9 cellular contexts compared by ENCODE assay signal in the genomic region with DNA sequence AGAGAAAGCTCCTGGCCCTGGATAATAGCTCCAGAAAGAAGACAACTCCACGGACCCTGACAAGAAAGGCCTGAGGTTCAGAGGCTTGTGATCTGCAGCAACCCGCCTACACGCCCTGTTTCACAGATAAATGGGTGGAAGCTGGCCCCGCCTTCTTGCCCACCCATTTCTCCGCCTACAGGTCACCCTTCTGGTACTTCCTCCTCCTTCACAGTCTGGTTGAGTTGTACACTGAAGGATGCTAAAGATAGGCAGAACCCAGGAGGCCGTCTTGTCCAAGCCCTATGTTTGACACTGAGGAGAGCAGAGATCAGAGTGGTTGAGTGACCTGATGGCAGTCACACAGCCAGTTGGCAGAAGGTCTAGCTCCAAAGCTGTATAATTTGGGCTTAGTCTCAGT. TPM values are rescaled to one million over a fixed set of nuclear protein-coding genes. Genes with fewer than 3 reads are reported as not detected.
A peak's percentile ranks its signal among the peaks of the same experiment; 100 is the strongest.
DNase-seq lines count a peak whose midpoint lies in the region; ATAC-seq and TF ChIP-seq lines count a peak whose summit lies in the region.
"Had no signal": no experiment of that assay in that cellular context is flagged by ENCODE, and none has a peak within 500 bp of the region (broad histone marks: within the 10 kb centered on the region; RNA-seq: fewer than 3 reads in every experiment).

No MANE protein-coding gene starts in this region.

- no peaks in the 10 kb centered on the region for H3K9me3 Mint-ChIP-seq in activated CD8-positive, alpha-beta T cell treated with anti-CD3 and anti-CD28 coated beads, Interleukin-2, amount 10 ng/mL, durations not matched to agents 7 days and 5 days (ENCODE audit: insufficient read depth)
- H3K9me3 Mint-ChIP-seq: stimulated activated naive CD8-positive, alpha-beta T cell treated with anti-CD3 and anti-CD28 coated beads, Interleukin-15, Interleukin-2, amounts not matched to agents 100 ng/mL and 50 ng/mL, for 24 hours had no signal

- H3K9me2 ChIP-seq in MM.1S (replicated peaks; ENCODE audit: insufficient read depth, low read length), result no peaks in the 10 kb centered on the region

- H3K27me3 ChIP-seq in MM.1S (replicated peaks; ENCODE audit: insufficient read depth, low read length), result no peaks in the 10 kb centered on the region

- H3K9ac ChIP-seq in MM.1S (ENCODE audit: low read length), result no peak overlapping the region

- no peaks in the 10 kb centered on the region for H4K20me1 ChIP-seq in MM.1S (ENCODE audit: insufficient read depth, low read length)

- no peaks in the 10 kb centered on the region for H3K36me3 Mint-ChIP-seq in activated CD8-positive, alpha-beta T cell treated with anti-CD3 and anti-CD28 coated beads, Interleukin-2, amount 10 ng/mL, durations not matched to agents 7 days and 5 days (ENCODE audit: low read depth)

- no peak overlapping the region for H3K4me3 Mint-ChIP-seq in activated CD8-positive, alpha-beta T cell treated with anti-CD3 and anti-CD28 coated beads, Interleukin-2, amount 10 ng/mL, durations not matched to agents 7 days and 5 days
- H3K4me3 Mint-ChIP-seq: stimulated activated naive CD8-positive, alpha-beta T cell treated with anti-CD3 and anti-CD28 coated beads, Interleukin-15, Interleukin-2, amounts not matched to agents 100 ng/mL and 50 ng/mL, for 24 hours had no signal

- peaks cover 3% of the 10 kb centered on the region for H3K27me3 Mint-ChIP-seq in activated CD8-positive, alpha-beta T cell treated with anti-CD3 and anti-CD28 coated beads, Interleukin-2, amount 10 ng/mL, durations not matched to agents 7 days and 5 days (ENCODE audit: low read depth)
- H3K27me3 Mint-ChIP-seq: stimulated activated naive CD8-positive, alpha-beta T cell treated with anti-CD3 and anti-CD28 coated beads, Interleukin-15, Interleukin-2, amounts not matched to agents 100 ng/mL and 50 ng/mL, for 24 hours had no signal

- TF ChIP-seq CTCF in foreskin fibroblast (IDR thresholded peaks at IDR 0.05; ENCODE audit: low read depth, low read length) (no peak), MM.1S (IDR thresholded peaks at IDR 0.05; ENCODE audit: low read length) (no peak)

- POLR2A ChIA-PET in activated CD8-positive, alpha-beta T cell treated with anti-CD3 and anti-CD28 coated beads, Interleukin-2, amount 10 ng/mL, durations not matched to agents 7 days and 5 days (lab: Charles Lee), result no interaction called here

- no peaks in the 10 kb centered on the region for H3K79me2 ChIP-seq in MM.1S (ENCODE audit: low read length)

- no peaks in the 10 kb centered on the region for H3F3A ChIP-seq in MM.1S (ENCODE audit: insufficient read depth, low read length)

- peak; percentile 64 for DNase-seq in GM19238 (ENCODE audit: insufficient read length, low spot score)
- DNase-seq in activated CD8-positive, alpha-beta T cell treated with anti-CD3 and anti-CD28 coated beads, Interleukin-2, amount 10 ng/mL, durations not matched to agents 7 days and 5 days, result peak; percentile 66
- DNase-seq in stimulated activated CD4-positive, alpha-beta T cell treated with anti-CD3 and anti-CD28 coated beads, Interleukin-15, amount 100 ng/mL, for 1 hour (ENCODE audit: low read depth in 1 of 2, low spot score in 1 of 2), result peak; percentile 4 to 37
- no peak for DNase-seq in foreskin fibroblast
- DNase-seq in ecto neural progenitor cell (ENCODE audit: low spot score), result no peak
- no peak for DNase-seq in DMS153 (lab: John Stamatoyannopoulos, UW)
- no peak for DNase-seq in MM.1S

- no peaks in the 10 kb centered on the region for H3K4me1 ChIP-seq in MM.1S (ENCODE audit: low read length)

- no peak overlapping the region for H3K4me2 ChIP-seq in MM.1S (ENCODE audit: low read depth, low read length)

- peak; percentile 54 for ATAC-seq in HG03521 (IDR thresholded peaks at IDR 0.05; ENCODE audit: unreplicated experiment)
- peak; percentile 79 for ATAC-seq in activated CD8-positive, alpha-beta T cell treated with anti-CD3 and anti-CD28 coated beads, Interleukin-2, amount 10 ng/mL, durations not matched to agents 7 days and 5 days

- no peaks in the 10 kb centered on the region for H3K36me3 ChIP-seq in MM.1S (replicated peaks; ENCODE audit: insufficient read depth, low read length)

- H2AFZ ChIP-seq in MM.1S (ENCODE audit: low read length), result no peak overlapping the region

- H3K4me1 Mint-ChIP-seq in activated CD8-positive, alpha-beta T cell treated with anti-CD3 and anti-CD28 coated beads, Interleukin-2, amount 10 ng/mL, durations not matched to agents 7 days and 5 days (ENCODE audit: low read depth), result peaks cover 2% of the 10 kb centered on the region

- no peak overlapping the region for H3K27ac ChIP-seq in MM.1S (ENCODE audit: low read length)

- no peak overlapping the region for H3K27ac Mint-ChIP-seq in activated CD8-positive, alpha-beta T cell treated with anti-CD3 and anti-CD28 coated beads, Interleukin-2, amount 10 ng/mL, durations not matched to agents 7 days and 5 days
- H3K27ac Mint-ChIP-seq: stimulated activated naive CD8-positive, alpha-beta T cell treated with anti-CD3 and anti-CD28 coated beads, Interleukin-15, Interleukin-2, amounts not matched to agents 100 ng/mL and 50 ng/mL, for 24 hours had no signal

- H3K9me3 ChIP-seq in MM.1S (replicated peaks; ENCODE audit: insufficient read depth, low read length), result no peaks in the 10 kb centered on the region

- H3K4me3 ChIP-seq in foreskin fibroblast (ENCODE audit: low read depth in 1 of 2, low read length in 2 of 2) (no peak overlapping the region), MM.1S (ENCODE audit: low read length) (no peak overlapping the region)

- CTCF ChIA-PET in activated CD8-positive, alpha-beta T cell treated with anti-CD3 and anti-CD28 coated beads, Interleukin-2, amount 10 ng/mL, durations not matched to agents 7 days and 5 days (lab: Charles Lee), result interaction anchor here (1.2 kb wide), 1 partner anchor 25 kb away, joined by 5 read pairs; no protein-coding TSS in a partner anchor

RNA-seq across cellular contexts. Expression of a gene that starts 34.2 kb away (rescaled TPM):
- total RNA-seq in activated CD8-positive, alpha-beta T cell treated with anti-CD3 and anti-CD28 coated beads, Interleukin-2, amount 10 ng/mL, durations not matched to agents 7 days and 5 days, result 10 to 100 TPM in 1 of 2 experiments, 1 to 10 TPM in 1; 8.1 to 10.6 TPM

Comparison
In these comparisons a context has a peak if more than half of its experiments do, and no peak if none do; other contexts are left out.
1. DNase-seq: peak in GM19238 (single experiment), activated CD8-positive, alpha-beta T cell treated with anti-CD3 and anti-CD28 coated beads, Interleukin-2, amount 10 ng/mL, durations not matched to agents 7 days and 5 days (single experiment) and stimulated activated CD4-positive, alpha-beta T cell treated with anti-CD3 and anti-CD28 coated beads, Interleukin-15, amount 100 ng/mL, for 1 hour (2 of 2); none in foreskin fibroblast (0 of 2), ecto neural progenitor cell (single experiment), DMS153 (single experiment) and MM.1S (single experiment).